In the genomic region with DNA sequence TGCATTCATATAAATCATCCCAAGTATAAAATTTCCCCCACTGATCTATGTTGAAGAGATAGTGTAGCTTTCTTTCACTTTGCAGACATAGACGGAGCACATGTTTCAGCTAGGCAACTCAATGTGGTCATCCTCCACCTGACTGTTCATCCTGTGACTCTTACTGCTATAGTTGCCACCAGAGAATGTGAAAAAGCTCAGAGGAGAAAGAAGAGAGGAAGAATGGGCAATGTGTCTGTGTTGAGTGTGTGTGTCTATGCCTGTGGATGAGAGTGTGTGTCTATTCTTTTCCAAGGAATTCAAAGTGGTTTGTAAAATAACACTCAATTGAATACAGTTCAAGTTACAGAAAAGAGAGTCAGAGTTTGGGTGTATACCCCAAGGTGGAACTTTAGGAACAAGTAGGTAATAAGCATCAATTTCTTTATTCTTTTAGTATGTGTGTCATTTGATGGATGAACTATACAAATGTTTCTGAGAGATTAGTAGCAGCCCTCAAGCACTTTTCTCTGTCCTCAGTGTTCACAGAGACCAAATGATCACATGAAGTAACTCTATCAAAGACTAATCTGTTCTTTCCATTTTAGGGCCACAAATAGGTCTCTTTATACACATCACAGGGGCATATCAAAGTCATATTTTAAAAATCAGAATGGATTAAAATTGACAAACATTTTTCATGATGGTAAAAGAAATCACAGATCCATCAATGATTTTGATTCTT, we compare ENCODE assay signal across 15 cellular contexts. TPM values are rescaled to one million over a fixed set of nuclear protein-coding genes. Genes with fewer than 3 reads are reported as not detected.
"Had no signal": no experiment of that assay in that cellular context is flagged by ENCODE, and none has a peak within 500 bp of the region (broad histone marks: within the 10 kb centered on the region; RNA-seq: fewer than 3 reads in every experiment).

No MANE protein-coding gene starts in this region.

- H3K27me3 ChIP-seq: right atrium auricular region had no signal

- H3K4me3 Mint-ChIP-seq: activated naive CD8-positive, alpha-beta T cell treated with anti-CD3 and anti-CD28 coated beads, Interleukin-2, amount 50 U/mL, for 24 hours; endodermal cell; stimulated activated memory B cell treated with anti-CD40 and anti-IgM and Interleukin-4, amounts not matched to agents 10 μg/mL and 1 μg/mL and 100 μg/mL, for 72 hours had no signal

- H3K9me3 Mint-ChIP-seq: activated naive CD8-positive, alpha-beta T cell treated with anti-CD3 and anti-CD28 coated beads, Interleukin-2, amount 50 U/mL, for 24 hours; endodermal cell; stimulated activated memory B cell treated with anti-CD40 and anti-IgM and Interleukin-4, amounts not matched to agents 10 μg/mL and 1 μg/mL and 100 μg/mL, for 72 hours; T-helper 2 cell treated with Interferon-gamma antibody and Interleukin-4, amounts not matched to agents 5 μg/mL and 100 μg/mL, for 36 hours had no signal

- DNase-seq: activated naive CD4-positive, alpha-beta T cell; activated naive CD8-positive, alpha-beta T cell treated with anti-CD3 and anti-CD28 coated beads, Interleukin-2, amount 50 U/mL, for 24 hours; activated T-cell treated with anti-CD3 and anti-CD28 coated beads for 4 hours; aorta; dermis blood vessel endothelial cell; endodermal cell; occipital lobe; stimulated activated CD4-positive, alpha-beta T cell treated with anti-CD3 and anti-CD28 coated beads, Interleukin-2, amount 100 ng/mL, for 48 hours; tibial artery had no signal

- H3K36me3 Mint-ChIP-seq: stimulated activated memory B cell treated with anti-CD40 and anti-IgM and Interleukin-4, amounts not matched to agents 10 μg/mL and 1 μg/mL and 100 μg/mL, for 72 hours had no signal

- ATAC-seq: activated naive CD8-positive, alpha-beta T cell treated with anti-CD3 and anti-CD28 coated beads, Interleukin-2, amount 50 U/mL, for 24 hours; stimulated activated memory B cell treated with anti-CD40 and anti-IgM and Interleukin-4, amounts not matched to agents 10 μg/mL and 1 μg/mL and 100 μg/mL, for 72 hours had no signal

- H3K4me1 ChIP-seq: breast epithelium had no signal

- H3K4me3 ChIP-seq: breast epithelium, right atrium auricular region, tibial artery had no signal

- H3K27ac ChIP-seq: breast epithelium, right atrium auricular region, tibial artery had no signal

- H3K4me1 Mint-ChIP-seq: endodermal cell had no signal

- H3K27ac Mint-ChIP-seq: activated naive CD8-positive, alpha-beta T cell treated with anti-CD3 and anti-CD28 coated beads, Interleukin-2, amount 50 U/mL, for 24 hours; endodermal cell; progenitor cell of endocrine pancreas; stimulated activated memory B cell treated with anti-CD40 and anti-IgM and Interleukin-4, amounts not matched to agents 10 μg/mL and 1 μg/mL and 100 μg/mL, for 72 hours; T-helper 2 cell treated with Interferon-gamma antibody and Interleukin-4, amounts not matched to agents 5 μg/mL and 100 μg/mL, for 36 hours had no signal

- H3K9me3 ChIP-seq: breast epithelium, right atrium auricular region, tibial artery had no signal

- H3K36me3 ChIP-seq: breast epithelium, right atrium auricular region, tibial artery had no signal

RNA-seq across cellular contexts. Expression of a gene that starts 2.3 kb away (rescaled TPM):
- total RNA-seq: activated CD8-positive, alpha-beta memory T cell treated with anti-CD3 and anti-CD28 coated beads for 36 hours had no signal
